In the genomic region with DNA sequence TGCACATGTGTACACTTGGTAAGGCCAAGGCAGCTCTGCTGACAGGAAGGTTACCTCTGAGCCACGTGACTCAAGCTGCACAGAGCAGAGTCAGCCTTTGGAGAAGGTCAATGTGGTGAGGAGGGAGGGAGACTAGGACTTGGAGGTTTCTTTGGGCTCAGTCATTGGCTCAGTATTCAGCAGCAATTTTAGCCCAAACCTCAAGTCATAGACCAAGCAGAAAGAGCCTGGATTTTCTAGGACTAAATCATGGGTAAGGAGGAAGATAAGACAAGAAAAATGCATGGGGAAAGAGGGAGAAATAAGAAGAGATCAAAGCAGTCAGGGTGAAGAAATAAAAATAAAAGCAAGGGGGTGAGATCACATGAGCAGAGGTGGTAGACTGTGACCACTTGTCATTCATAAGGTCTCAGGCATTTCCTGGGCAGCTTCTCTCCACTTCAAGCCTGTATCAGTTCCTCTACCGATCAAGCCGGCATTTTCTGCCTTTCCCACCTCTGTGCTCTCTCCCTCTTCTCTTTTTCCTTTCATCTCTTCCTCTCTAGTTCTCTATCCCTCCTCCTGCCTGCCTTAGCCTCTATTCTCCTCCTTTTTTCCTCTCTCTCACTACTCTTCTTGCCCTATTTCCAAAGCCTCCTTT, we compare ENCODE assay signal across 9 cellular contexts. TPM values are rescaled to one million over a fixed set of nuclear protein-coding genes. Genes with fewer than 3 reads are reported as not detected.
DNase-seq lines count a peak whose midpoint lies in the region; ATAC-seq, FAIRE-seq and TF ChIP-seq lines count a peak whose summit lies in the region.
"Had no signal": no experiment of that assay in that cellular context is flagged by ENCODE, and none has a peak within 500 bp of the region (broad histone marks: within the 10 kb centered on the region; RNA-seq: fewer than 3 reads in every experiment).

No MANE protein-coding gene starts in this region.

- no peaks in the 10 kb centered on the region for H3K27me3 ChIP-seq in bronchial epithelial cell (ENCODE audit: control insufficient read depth, insufficient read depth, low read length)

- POLR2A ChIA-PET in RWPE1 (lab: Yijun Ruan, JAX; ENCODE audit: low non-redundant PET) = no interaction called here

- CTCF ChIA-PET in RWPE1 (lab: Yijun Ruan, JAX) = interaction anchor here (0.6 to 0.7 kb wide), 2 partner anchors 21 to 983 kb away, joined by 3 to 4 read pairs; no protein-coding TSS in a partner anchor

- H3K36me3 ChIP-seq in bronchial epithelial cell (ENCODE audit: control insufficient read depth, insufficient read depth, low read length) = no peaks in the 10 kb centered on the region

- peak; percentile 44 for DNase-seq in GM13976 (ENCODE audit: low spot score)
- no peak for DNase-seq in bronchial epithelial cell (ENCODE audit: low read depth)
- DNase-seq in RWPE1 (ENCODE audit: low spot score) = no peak
- no peak for DNase-seq in activated effector memory CD4-positive, alpha-beta T cell treated with Interleukin-2 at 50 U/mL for 16 hours
- DNase-seq in COLO668 (lab: John Stamatoyannopoulos, UW; ENCODE audit: unreplicated experiment) = no peak
- no peak for DNase-seq in KG1 (lab: John Stamatoyannopoulos, UW)

- ATAC-seq in GM19463 (IDR thresholded peaks at IDR 0.05; ENCODE audit: unreplicated experiment) (peak; percentile 73), HG03196 (IDR thresholded peaks at IDR 0.05; ENCODE audit: unreplicated experiment) (peak; percentile 80)

- no peak overlapping the region for H3K4me3 ChIP-seq in bronchial epithelial cell (ENCODE audit: low read depth, low read length)

- TF ChIP-seq CTCF in GM13976 (IDR thresholded peaks at IDR 0.05; ENCODE audit: borderline replicate concordance, control extremely low read depth, extremely low read depth, insufficient read depth, missing control alignments) (no peak), bronchial epithelial cell (IDR thresholded peaks at IDR 0.05; ENCODE audit: insufficient read depth, low read length, severe bottlenecking) (no peak), RWPE1 (conservative IDR thresholded peaks at IDR 0.05; ENCODE audit: low read depth) (no peak)

- in situ Hi-C loops in GM13976 (cut with MboI; ENCODE audit: low sequenced_read_pairs, unreplicated experiment) = no loop called here

- FAIRE-seq in bronchial epithelial cell (lab: Jason Lieb, UNC) = peak; percentile 80
- FAIRE-seq: colon had no signal

- no peak overlapping the region for H3K27ac ChIP-seq in RWPE1

RNA-seq across cellular contexts. Expression of gene DUSP10, which starts 51.7 kb away (rescaled TPM):
- 9.9 and 36.6 TPM in 2 replicates for total RNA-seq in bronchial epithelial cell
